Comparison of ENCODE assay signal across 23 cellular contexts in genomic region chr10:130044067-130045061, GRCh38.
"Had no signal": no experiment of that assay in that cellular context is flagged by ENCODE, and none has a peak within 500 bp of the region (broad histone marks: within the 10 kb centered on the region; RNA-seq: fewer than 3 reads in every experiment).

No MANE protein-coding gene starts in this region.

- H3K4me3 Mint-ChIP-seq: activated CD8-positive, alpha-beta T cell treated with anti-CD3 and anti-CD28 coated beads for 36 hours; activated naive CD4-positive, alpha-beta T cell treated with anti-CD3 and anti-CD28 coated beads, Interleukin-2, amount 50 U/mL, for 24 hours had no signal

- H3K9ac ChIP-seq: SK-N-SH had no signal

- H3K27me3 ChIP-seq: SJCRH30 had no signal

- H3K27ac ChIP-seq: SJCRH30, WERI-Rb-1 had no signal

- H3K4me1 Mint-ChIP-seq: activated naive CD4-positive, alpha-beta T cell treated with anti-CD3 and anti-CD28 coated beads, Interleukin-2, amount 50 U/mL, for 24 hours had no signal

- H3K27me3 Mint-ChIP-seq: activated CD8-positive, alpha-beta T cell treated with anti-CD3 and anti-CD28 coated beads for 36 hours had no signal

- H3K4me1 ChIP-seq: SJCRH30 had no signal

- DNase-seq: activated CD4-positive, alpha-beta T cell treated with anti-CD3 and anti-CD28 coated beads for 4 hours; activated CD8-positive, alpha-beta memory T cell treated with anti-CD3 and anti-CD28 coated beads, Interleukin-2, amount 50 U/mL, for 4 hours; activated CD8-positive, alpha-beta T cell treated with anti-CD3 and anti-CD28 coated beads for 36 hours; activated naive CD4-positive, alpha-beta T cell; central memory CD4-positive, alpha-beta T cell; Karpas-422; MM.1S; NCI-H1105; NCI-H1436; NCI-H2081; NCI-H524 treated with DMSO at 0.1 percent for 48 hours; NCI-H748 treated with DMSO at 0.1 percent for 48 hours; OCI-M1; Right ventricle myocardium superior; RPMI8226; SK-N-SH; T-helper 1 cell had no signal

- H3K4me3 ChIP-seq: K562, SJCRH30 had no signal

- H3K36me3 ChIP-seq: SJCRH30, WERI-Rb-1 had no signal

- H3K4me2 ChIP-seq: SK-N-SH had no signal

- H3K27ac Mint-ChIP-seq: activated CD8-positive, alpha-beta T cell treated with anti-CD3 and anti-CD28 coated beads for 36 hours; activated naive CD4-positive, alpha-beta T cell treated with anti-CD3 and anti-CD28 coated beads, Interleukin-2, amount 50 U/mL, for 24 hours had no signal

- H3K36me3 Mint-ChIP-seq: activated naive CD4-positive, alpha-beta T cell treated with anti-CD3 and anti-CD28 coated beads, Interleukin-2, amount 50 U/mL, for 24 hours had no signal

- H3K9me3 ChIP-seq: SJCRH30, SK-N-SH had no signal

- H3K9me3 Mint-ChIP-seq: activated CD8-positive, alpha-beta T cell treated with anti-CD3 and anti-CD28 coated beads for 36 hours; activated naive CD4-positive, alpha-beta T cell treated with anti-CD3 and anti-CD28 coated beads, Interleukin-2, amount 50 U/mL, for 24 hours had no signal

- ATAC-seq: activated CD4-positive, CD25-positive, alpha-beta regulatory T cell treated with anti-CD3 and anti-CD28 coated beads, Interleukin-2, amount 50 U/mL, for 24 hours; activated CD8-positive, alpha-beta T cell treated with anti-CD3 and anti-CD28 coated beads for 36 hours had no signal

- FAIRE-seq: bronchial epithelial cell, K562 had no signal
